In the genomic region with DNA sequence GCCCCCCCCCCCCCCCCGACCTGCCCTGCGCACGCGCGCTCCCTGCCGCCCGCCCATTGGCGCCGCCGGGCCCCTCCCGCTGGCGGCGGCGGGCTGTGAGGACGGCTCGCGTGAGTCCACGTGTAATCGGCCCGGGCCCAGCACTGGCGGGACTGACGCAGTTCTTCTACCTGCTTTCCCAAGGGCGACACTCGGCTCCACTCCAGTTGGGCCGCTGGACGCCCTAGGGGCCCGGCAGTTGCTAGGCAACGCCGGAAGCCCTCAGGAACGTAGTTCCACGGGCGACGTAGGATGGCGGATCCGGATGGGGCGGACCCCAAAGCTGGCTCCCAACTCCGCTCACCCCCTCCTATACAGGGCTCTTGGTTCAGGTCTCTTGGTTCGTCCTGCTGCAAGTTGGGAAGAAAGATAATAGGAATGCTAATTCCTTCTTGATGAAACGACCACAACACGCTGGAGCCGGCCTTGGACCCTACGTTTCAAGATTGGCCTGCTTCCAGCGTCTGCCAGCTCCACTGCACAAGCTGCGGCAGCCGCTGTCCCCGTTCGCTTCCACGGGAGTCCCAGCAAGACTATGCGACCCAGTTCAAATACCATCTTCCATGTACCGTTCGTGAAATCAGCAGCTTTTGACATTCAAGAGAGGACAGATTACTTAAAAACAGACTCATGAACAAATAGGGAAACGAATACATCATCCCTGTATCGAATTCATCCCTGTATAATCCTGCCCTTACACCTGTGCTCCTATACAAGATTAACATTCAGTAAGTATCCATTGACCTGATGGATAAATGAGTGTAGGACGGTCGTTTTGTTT, we compare ENCODE assay signal across 8 cellular contexts. TPM values are rescaled to one million over a fixed set of nuclear protein-coding genes. Genes with fewer than 3 reads are reported as not detected.
DNase-seq lines count a peak whose midpoint lies in the region; ATAC-seq and TF ChIP-seq lines count a peak whose summit lies in the region.

No MANE protein-coding gene starts in this region.

- H3K36me3 ChIP-seq in ovary (no peaks in the 10 kb centered on the region), thyroid gland (no peaks in the 10 kb centered on the region)

- TF ChIP-seq CTCF in NB4 (IDR thresholded peaks at IDR 0.05; ENCODE audit: low read depth, low read length) (no peak), ovary (IDR thresholded peaks at IDR 0.05) (no peak), thyroid gland (IDR thresholded peaks at IDR 0.05) (peak in 1 of 6 experiments; percentile 3)

- WGBS in ovary, 3 donors: 0% methylated on average over 38 to 55 of the region's 55 CpGs
- 1 to 3% methylated on average over 17 to 34 of the region's 55 CpGs for WGBS in thyroid gland, 2 donors

- no peaks in the 10 kb centered on the region for H3K27me3 ChIP-seq in ovary
- no peaks in the 10 kb centered on the region for H3K27me3 ChIP-seq in thyroid gland

- H3K9me3 ChIP-seq in ovary (no peaks in the 10 kb centered on the region), thyroid gland (no peaks in the 10 kb centered on the region)

- H3K4me3 ChIP-seq in NB4 (ENCODE audit: low read depth, low read length): peak overlapping the region; percentile 97
- H3K4me3 ChIP-seq in ovary: peak overlapping the region; percentile 99
- H3K4me3 ChIP-seq in thyroid gland (replicated peaks in 1 of 3): peak overlapping the region; percentile 84 to 99 (median 87)

- no peaks in the 10 kb centered on the region for H3K27me3 Mint-ChIP-seq in activated naive CD8-positive, alpha-beta T cell treated with anti-CD3 and anti-CD28 coated beads for 36 hours

- H3K9me3 Mint-ChIP-seq in activated naive CD8-positive, alpha-beta T cell treated with anti-CD3 and anti-CD28 coated beads for 36 hours: no peaks in the 10 kb centered on the region

- H3K36me3 Mint-ChIP-seq in activated naive CD8-positive, alpha-beta T cell treated with anti-CD3 and anti-CD28 coated beads for 36 hours: peaks cover 9% of the 10 kb centered on the region

- H3K4me1 ChIP-seq in ovary (ENCODE audit: insufficient read depth): peaks cover 11% of the 10 kb centered on the region
- H3K4me1 ChIP-seq in thyroid gland: peaks cover 19 to 32% of the 10 kb centered on the region in 2 donors

- peak; percentile 58 for TF ChIP-seq EP300 in ovary (IDR thresholded peaks at IDR 0.05)

- TF ChIP-seq POLR2A in GM10847 (IDR thresholded peaks at IDR 0.05; ENCODE audit: extremely low read depth, insufficient read length): peak; percentile 62
- peak; percentile 42 for TF ChIP-seq POLR2A in NB4 (IDR thresholded peaks at IDR 0.05; ENCODE audit: extremely low read depth, insufficient read length)
- peak; percentile 81 for TF ChIP-seq POLR2A in ovary (IDR thresholded peaks at IDR 0.05)
- TF ChIP-seq POLR2A in thyroid gland (IDR thresholded peaks at IDR 0.05): peak in 1 of 2 donors; percentile 89

- H3K27ac Mint-ChIP-seq in activated naive CD8-positive, alpha-beta T cell treated with anti-CD3 and anti-CD28 coated beads for 36 hours: peak overlapping the region; percentile 84

- DNase-seq in NB4 (ENCODE audit: low read depth) (peak; percentile 94), SKM-1 (lab: John Stamatoyannopoulos, UW; ENCODE audit: unreplicated experiment) (peak; percentile 73), Right ventricle myocardium superior (peak; percentile 95), ovary (peak; percentile 89 to 95 (median 94)), thyroid gland (peak; percentile 98 to 99)
- DNase-seq in activated naive CD8-positive, alpha-beta T cell treated with anti-CD3 and anti-CD28 coated beads for 36 hours: peak; percentile 82

- intact Hi-C loops in Right ventricle myocardium superior (cut with DNase I): loop anchor here (5.0 kb wide), 1 partner anchor 406 kb away; no protein-coding TSS in a partner anchor
- intact Hi-C loops in ovary (cut with DNase I): no loop called here
- intact Hi-C loops in thyroid gland (cut with DNase I): loop anchor here (10.0 kb wide), 1 partner anchor 409 kb away; no protein-coding TSS in a partner anchor

- H3K27ac ChIP-seq in ovary (peak overlapping the region; percentile 94 to 96), thyroid gland (peak overlapping the region; percentile 94 to 98 (median 97))

- H3K4me1 Mint-ChIP-seq in activated naive CD8-positive, alpha-beta T cell treated with anti-CD3 and anti-CD28 coated beads for 36 hours: peaks cover 47% of the 10 kb centered on the region

- H3K4me3 Mint-ChIP-seq in activated naive CD8-positive, alpha-beta T cell treated with anti-CD3 and anti-CD28 coated beads for 36 hours: peak overlapping the region; percentile 89

- ATAC-seq in HG02588 (IDR thresholded peaks at IDR 0.05; ENCODE audit: unreplicated experiment): peak; percentile 89
- ATAC-seq in Right ventricle myocardium superior (ENCODE audit: poor library complexity): peak; percentile 94

RNA-seq across cellular contexts. Expression of a gene that starts 0.4 kb away (rescaled TPM):
- 10 to 100 TPM; 41.2 to 42.3 TPM for total RNA-seq in activated naive CD8-positive, alpha-beta T cell treated with anti-CD3 and anti-CD28 coated beads for 36 hours
- 57.1 TPM for total RNA-seq in Right ventricle myocardium superior
- total RNA-seq in ovary: 100 to 1,000 TPM in 6 of 7 donors, 10 to 100 TPM in 1; 62.8 to 176 (median 134) TPM
- 100 to 1,000 TPM in 1 of 2 donors, 10 to 100 TPM in 1; 65.8 to 145 TPM for polyA plus RNA-seq in ovary
- 100 to 1,000 TPM; 131 to 223 (median 169) TPM for total RNA-seq in thyroid gland

RNA-seq across cellular contexts. Expression of a gene that starts 25.0 kb away (rescaled TPM):
- 10 to 100 TPM; 55.0 to 56.6 TPM for total RNA-seq in activated naive CD8-positive, alpha-beta T cell treated with anti-CD3 and anti-CD28 coated beads for 36 hours
- total RNA-seq in Right ventricle myocardium superior: 9.2 TPM
- total RNA-seq in ovary: 10 to 100 TPM; 10.6 to 27.4 (median 20.2) TPM
- polyA plus RNA-seq in ovary: 10 to 100 TPM in 1 of 2 donors, 1 to 10 TPM in 1; 5.3 to 11.9 TPM
- 10 to 100 TPM; 27.5 to 46.8 (median 39.5) TPM for total RNA-seq in thyroid gland

Comparison
In these comparisons a context has a peak if more than half of its experiments do, and no peak if none do; other contexts are left out.
1. Peak in every context shown above with its lines: DNase-seq, ATAC-seq, H3K4me3 ChIP-seq and H3K27ac ChIP-seq.
2. intact Hi-C loops: an anchor here in Right ventricle myocardium superior (5.0 kb wide) and thyroid gland (10.0 kb wide); none called in ovary.